21 cellular contexts compared by ENCODE assay signal in genomic region chr15:101266034-101266433, GRCh38. TPM values are rescaled to one million over a fixed set of nuclear protein-coding genes. Genes with fewer than 3 reads are reported as not detected.
DNase-seq lines count a peak whose midpoint lies in the region; ATAC-seq and TF ChIP-seq lines count a peak whose summit lies in the region.
"Had no signal": no experiment of that assay in that cellular context is flagged by ENCODE, and none has a peak within 500 bp of the region (broad histone marks: within the 10 kb centered on the region; RNA-seq: fewer than 3 reads in every experiment).

No MANE protein-coding gene starts in this region.

- no peaks in the 10 kb centered on the region for H3K27me3 ChIP-seq in stomach
- H3K27me3 ChIP-seq in sigmoid colon, result no peaks in the 10 kb centered on the region
- H3K27me3 ChIP-seq: adrenal gland, heart right ventricle, testis had no signal

- no peak for ATAC-seq in GM18861 (IDR thresholded peaks at IDR 0.05; ENCODE audit: unreplicated experiment)
- ATAC-seq: T-helper 17 cell had no signal

- TF ChIP-seq EP300 in stomach (IDR thresholded peaks at IDR 0.05) (no peak), sigmoid colon (IDR thresholded peaks at IDR 0.05) (no peak)

- TF ChIP-seq POLR2A in stomach (IDR thresholded peaks at IDR 0.05) (no peak), sigmoid colon (IDR thresholded peaks at IDR 0.05) (no peak)

- H3K9me3 ChIP-seq in stomach (no peaks in the 10 kb centered on the region), sigmoid colon (no peaks in the 10 kb centered on the region)
- H3K9me3 ChIP-seq: adrenal gland, heart right ventricle, testis had no signal

- H3K4me1 ChIP-seq in stomach (peaks cover 4 to 13% (median 6%) of the 10 kb centered on the region in 4 donors), sigmoid colon (peaks cover 0 to 14% (median 5%) of the 10 kb centered on the region in 4 donors)
- H3K4me1 ChIP-seq: adrenal gland, testis had no signal

- WGBS in stomach, 5 donors, result 35 to 60% (median 42%) methylated on average over 3 of the region's 3 CpGs
- WGBS in sigmoid colon, 2 donors, result 58 to 66% methylated on average over 3 of the region's 3 CpGs

- peaks cover 8 to 23% (median 23%) of the 10 kb centered on the region in 4 donors for H3K36me3 ChIP-seq in stomach
- peaks cover 0 to 15% (median 8%) of the 10 kb centered on the region in 4 donors for H3K36me3 ChIP-seq in sigmoid colon

- DNase-seq in GM04504 (ENCODE audit: low read depth), result peak; percentile 65
- peak; percentile 63 for DNase-seq in SK-N-DZ (ENCODE audit: low spot score)
- DNase-seq in fibroblast of mammary gland (ENCODE audit: low read depth), result peak; percentile 72
- DNase-seq in stomach, result no peak
- DNase-seq in sigmoid colon, result no peak
- DNase-seq in stimulated activated CD4-positive, alpha-beta T cell treated with anti-CD3 and anti-CD28 coated beads, Interleukin-12 subunit alpha, Interleukin-12 subunit beta, amount 100 ng/mL, for 4 hours, result no peak
- DNase-seq in NCI-H146 treated with DMSO at 0.1 percent for 48 hours (lab: John Stamatoyannopoulos, UW; ENCODE audit: unreplicated experiment), result no peak
- DNase-seq: activated CD8-positive, alpha-beta memory T cell treated with anti-CD3 and anti-CD28 coated beads for 24 hours; heart right ventricle; KG1; mesendoderm; NCI-H1105; NCI-H2171; right cardiac atrium; RPMI8226; stimulated activated CD4-positive, alpha-beta T cell treated with anti-CD3 and anti-CD28 coated beads, Interleukin-2, amount 100 ng/mL, for 48 hours; T-helper 17 cell; testis had no signal

- TF ChIP-seq CTCF in fibroblast of mammary gland (conservative IDR thresholded peaks at IDR 0.05; ENCODE audit: control insufficient read depth, insufficient read depth, low read depth, low read length) (no peak), stomach (IDR thresholded peaks at IDR 0.05) (no peak), sigmoid colon (IDR thresholded peaks at IDR 0.05) (no peak)

- no peak overlapping the region for H3K4me3 ChIP-seq in fibroblast of mammary gland (ENCODE audit: control insufficient read depth, low read depth, low read length)
- H3K4me3 ChIP-seq in stomach, result no peak overlapping the region
- H3K4me3 ChIP-seq in sigmoid colon, result no peak overlapping the region
- H3K4me3 ChIP-seq: adrenal gland, heart right ventricle, testis had no signal

- intact Hi-C loops in stomach (cut with DNase I; ENCODE audit: low total_unique reads) (no loop called here), sigmoid colon (cut with DNase I) (no loop called here)

- H3K27ac ChIP-seq in stomach, result peak overlapping the region in 4 of 5 donors; percentile 6 to 68 (median 64)
- peak overlapping the region in 1 of 4 donors; percentile 64 for H3K27ac ChIP-seq in sigmoid colon
- H3K27ac ChIP-seq: HL-60 had no signal

RNA-seq across cellular contexts. Expression of gene SELENOS, which starts 11.3 kb away (rescaled TPM):
- polyA plus RNA-seq in SK-N-DZ (2014; cell fraction: cytosol; rRNA removed), result 102 and 112 TPM in 2 replicates
- polyA plus RNA-seq in SK-N-DZ (2014; cell fraction: nucleus; rRNA removed), result 59.7 and 105 TPM in 2 replicates
- total RNA-seq in stomach (100 to 1,000 TPM in 1 of 5 donors, 10 to 100 TPM in 4; 71.7 to 184 (median 86.9) TPM), sigmoid colon (10 to 100 TPM; 39.3 to 62.1 (median 44.1) TPM)
- polyA plus RNA-seq in stomach (10 to 100 TPM; 37.4 to 67.2 (median 62.9) TPM), sigmoid colon (100 to 1,000 TPM in 1 of 3 donors, 10 to 100 TPM in 2; 55.9 to 127 (median 66.1) TPM)

RNA-seq across cellular contexts. Expression of gene CHSY1, which starts 14.2 kb away (rescaled TPM):
- 13.0 and 14.0 TPM in 2 replicates for polyA plus RNA-seq in SK-N-DZ (2014; cell fraction: cytosol; rRNA removed)
- 5.8 and 7.6 TPM in 2 replicates for polyA plus RNA-seq in SK-N-DZ (2014; cell fraction: nucleus; rRNA removed)
- total RNA-seq in stomach (10 to 100 TPM; 20.7 to 57.1 (median 35.1) TPM), sigmoid colon (10 to 100 TPM; 11.2 to 13.6 (median 12.6) TPM)
- polyA plus RNA-seq in stomach (10 to 100 TPM in 1 of 3 donors, 1 to 10 TPM in 2; 4.7 to 11.8 (median 9.0) TPM), sigmoid colon (1 to 10 TPM; 1.8 to 8.2 (median 2.3) TPM)

RNA-seq across cellular contexts. Expression of gene SNRPA1, which starts 29.0 kb away (rescaled TPM):
- polyA plus RNA-seq in SK-N-DZ (2014; cell fraction: cytosol; rRNA removed), result 13.0 and 29.3 TPM in 2 replicates
- 37.4 and 83.8 TPM in 2 replicates for polyA plus RNA-seq in SK-N-DZ (2014; cell fraction: nucleus; rRNA removed)
- 10 to 100 TPM in 4 of 5 donors, 1 to 10 TPM in 1; 3.5 to 75.6 (median 32.1) TPM for total RNA-seq in stomach
- 10 to 100 TPM; 58.9 to 61.7 (median 59.1) TPM for polyA plus RNA-seq in stomach
- 10 to 100 TPM; 26.0 to 40.5 (median 33.7) TPM for total RNA-seq in sigmoid colon
- 10 to 100 TPM; 57.7 to 76.3 (median 70.3) TPM for polyA plus RNA-seq in sigmoid colon

Comparison
In these comparisons a context has a peak if more than half of its experiments do, and no peak if none do; other contexts are left out.
1. DNase-seq: peak in GM04504 (single experiment), SK-N-DZ (single experiment) and fibroblast of mammary gland (single experiment); none in stomach (single experiment), sigmoid colon (single experiment), stimulated activated CD4-positive, alpha-beta T cell treated with anti-CD3 and anti-CD28 coated beads, Interleukin-12 subunit alpha, Interleukin-12 subunit beta, amount 100 ng/mL, for 4 hours (single experiment) and NCI-H146 treated with DMSO at 0.1 percent for 48 hours (single experiment).